11 cellular contexts compared by ENCODE assay signal in the genomic region with DNA sequence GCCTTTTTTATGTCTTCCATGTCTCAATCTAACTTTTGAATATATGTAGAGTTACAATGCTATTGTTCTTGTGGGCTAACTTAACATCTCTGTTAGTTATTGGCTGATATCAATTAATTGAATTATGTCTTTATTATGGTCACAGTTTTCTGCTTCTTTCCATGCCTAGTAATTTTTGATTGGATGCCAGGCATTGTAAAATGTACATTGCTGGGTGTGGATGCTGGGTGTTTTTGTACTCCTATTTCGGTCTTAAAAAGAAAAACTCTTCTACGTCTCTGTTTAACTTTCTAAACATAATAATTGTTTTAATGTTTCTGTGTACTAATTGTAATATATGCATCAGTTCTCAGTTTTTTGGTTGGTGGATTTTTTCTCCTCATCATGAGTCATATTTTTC.
"Had no signal": no experiment of that assay in that cellular context is flagged by ENCODE, and none has a peak within 500 bp of the region (broad histone marks: within the 10 kb centered on the region; RNA-seq: fewer than 3 reads in every experiment).

No MANE protein-coding gene starts in this region.

- DNase-seq: GM23248, GOT3, H7, H9, HCEC 1CT, HFFc6 had no signal

- H3K4me1 Mint-ChIP-seq: GM23338, H9 had no signal

- ATAC-seq: GM23338, HCT116 had no signal

- H3K4me3 Mint-ChIP-seq: GM23338, H9, HFFc6 had no signal

- H3K27ac ChIP-seq: GM23248 had no signal

- FAIRE-seq: H1, H54 had no signal

- H3K4me2 ChIP-seq: GM23338 had no signal

- H2AFZ ChIP-seq: GM23248, GM23338 had no signal

- H3K4me3 ChIP-seq: GM23248, GM23338, HAP-1 had no signal

- H3K9me3 ChIP-seq: HAP-1 had no signal

- H3K36me3 ChIP-seq: HAP-1 had no signal

- H3K9ac ChIP-seq: GM23248 had no signal

- H3K27ac Mint-ChIP-seq: GM23338, H9, HFFc6 had no signal

- H3K9me3 Mint-ChIP-seq: GM23338 had no signal
